1 cellular context compared by ENCODE assay signal in the genomic region with DNA sequence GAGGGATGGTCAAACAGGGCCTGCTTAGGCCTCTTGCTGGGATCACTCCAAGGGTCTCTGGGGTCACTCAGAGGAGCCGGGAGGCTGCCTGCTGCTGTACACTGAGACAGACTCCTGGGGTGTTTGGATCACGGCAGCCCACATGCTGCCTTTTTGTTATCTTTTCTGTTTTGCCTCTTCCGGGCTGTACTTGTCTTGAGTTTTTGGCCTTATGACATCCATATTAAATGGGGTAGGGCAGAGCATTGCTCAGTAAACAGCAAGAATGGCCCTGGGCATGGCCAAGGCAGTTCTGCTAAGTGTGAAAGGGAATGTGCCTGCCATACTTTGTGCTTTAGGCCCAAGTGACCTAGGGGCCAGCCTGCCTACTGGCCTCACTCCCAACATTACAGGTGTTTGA.
A peak's percentile ranks its signal among the peaks of the same experiment; 100 is the strongest.
TF ChIP-seq lines count a peak whose summit lies in the region.

No MANE protein-coding gene starts in this region.

TF ChIP-seq in K562, 482 proteins besides CTCF, POLR2A, EP300 and RAD21:
- TF ChIP-seq, protein P1, sequence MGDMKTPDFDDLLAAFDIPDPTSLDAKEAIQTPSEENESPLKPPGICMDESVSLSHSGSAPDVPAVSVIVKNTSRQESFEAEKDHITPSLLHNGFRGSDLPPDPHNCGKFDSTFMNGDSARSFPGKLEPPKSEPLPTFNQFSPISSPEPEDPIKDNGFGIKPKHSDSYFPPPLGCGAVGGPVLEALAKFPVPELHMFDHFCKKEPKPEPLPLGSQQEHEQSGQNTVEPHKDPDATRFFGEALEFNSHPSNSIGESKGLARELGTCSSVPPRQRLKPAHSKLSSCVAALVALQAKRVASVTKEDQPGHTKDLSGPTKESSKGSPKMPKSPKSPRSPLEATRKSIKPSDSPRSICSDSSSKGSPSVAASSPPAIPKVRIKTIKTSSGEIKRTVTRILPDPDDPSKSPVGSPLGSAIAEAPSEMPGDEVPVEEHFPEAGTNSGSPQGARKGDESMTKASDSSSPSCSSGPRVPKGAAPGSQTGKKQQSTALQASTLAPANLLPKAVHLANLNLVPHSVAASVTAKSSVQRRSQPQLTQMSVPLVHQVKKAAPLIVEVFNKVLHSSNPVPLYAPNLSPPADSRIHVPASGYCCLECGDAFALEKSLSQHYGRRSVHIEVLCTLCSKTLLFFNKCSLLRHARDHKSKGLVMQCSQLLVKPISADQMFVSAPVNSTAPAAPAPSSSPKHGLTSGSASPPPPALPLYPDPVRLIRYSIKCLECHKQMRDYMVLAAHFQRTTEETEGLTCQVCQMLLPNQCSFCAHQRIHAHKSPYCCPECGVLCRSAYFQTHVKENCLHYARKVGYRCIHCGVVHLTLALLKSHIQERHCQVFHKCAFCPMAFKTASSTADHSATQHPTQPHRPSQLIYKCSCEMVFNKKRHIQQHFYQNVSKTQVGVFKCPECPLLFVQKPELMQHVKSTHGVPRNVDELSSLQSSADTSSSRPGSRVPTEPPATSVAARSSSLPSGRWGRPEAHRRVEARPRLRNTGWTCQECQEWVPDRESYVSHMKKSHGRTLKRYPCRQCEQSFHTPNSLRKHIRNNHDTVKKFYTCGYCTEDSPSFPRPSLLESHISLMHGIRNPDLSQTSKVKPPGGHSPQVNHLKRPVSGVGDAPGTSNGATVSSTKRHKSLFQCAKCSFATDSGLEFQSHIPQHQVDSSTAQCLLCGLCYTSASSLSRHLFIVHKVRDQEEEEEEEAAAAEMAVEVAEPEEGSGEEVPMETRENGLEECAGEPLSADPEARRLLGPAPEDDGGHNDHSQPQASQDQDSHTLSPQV (IDR thresholded peaks at IDR 0.05): peak; percentile 65; the same call in 1 of the 2 replicates
- peak; percentile 70; the same call in 1 of the 2 replicates for TF ChIP-seq DMBX1 (CRISPR knock-in tag; IDR thresholded peaks at IDR 0.05; ENCODE audit: borderline replicate concordance)
- no peak for TF ChIP-seq MEF2D (tag; conservative IDR thresholded peaks at IDR 0.05; ENCODE audit: low read depth)
